9 cellular contexts compared by ENCODE assay signal in genomic region chr14:63840981-63841380, GRCh38. TPM values are rescaled to one million over a fixed set of nuclear protein-coding genes. Genes with fewer than 3 reads are reported as not detected.
DNase-seq lines count a peak whose midpoint lies in the region; ATAC-seq and TF ChIP-seq lines count a peak whose summit lies in the region.
"Had no signal": no experiment of that assay in that cellular context is flagged by ENCODE, and none has a peak within 500 bp of the region (broad histone marks: within the 10 kb centered on the region; RNA-seq: fewer than 3 reads in every experiment).

No MANE protein-coding gene starts in this region.

- peak; percentile 73 for ATAC-seq in central memory CD8-positive, alpha-beta T cell (replicated peaks; ENCODE audit: extremely low read depth, poor library complexity, severe bottlenecking)
- no peak for ATAC-seq in HG03571 (IDR thresholded peaks at IDR 0.05; ENCODE audit: unreplicated experiment)
- no peak for ATAC-seq in gastrocnemius medialis
- ATAC-seq in GM19463 (IDR thresholded peaks at IDR 0.05; ENCODE audit: unreplicated experiment): no peak
- ATAC-seq: psoas muscle had no signal

- H3K27me3 Mint-ChIP-seq in central memory CD8-positive, alpha-beta T cell: no peaks in the 10 kb centered on the region

- H3K4me3 Mint-ChIP-seq in central memory CD8-positive, alpha-beta T cell: no peak overlapping the region

- H4K20me1 ChIP-seq in DOHH2 (ENCODE audit: control insufficient read depth, insufficient read depth, low read depth, low read length): no peaks in the 10 kb centered on the region

- H3K4me1 ChIP-seq in DOHH2 (ENCODE audit: control insufficient read depth, low read length) (peaks cover 6% of the 10 kb centered on the region; the same call in 1 of the 2 replicates), gastrocnemius medialis (no peaks in the 10 kb centered on the region)
- H3K4me1 ChIP-seq: psoas muscle had no signal

- no peaks in the 10 kb centered on the region for H3K36me3 ChIP-seq in DOHH2 (ENCODE audit: control insufficient read depth, low read length)
- H3K36me3 ChIP-seq in WERI-Rb-1: no peaks in the 10 kb centered on the region
- H3K36me3 ChIP-seq in gastrocnemius medialis: no peaks in the 10 kb centered on the region

- no peak for TF ChIP-seq POLR2A in gastrocnemius medialis (IDR thresholded peaks at IDR 0.05)

- intact Hi-C loops in gastrocnemius medialis (cut with DNase I; ENCODE audit: low total_unique reads): no loop called here

- no peaks in the 10 kb centered on the region for H3K9me2 ChIP-seq in DOHH2 (replicated peaks; ENCODE audit: control insufficient read depth, low read length)

- H3K4me1 Mint-ChIP-seq in central memory CD8-positive, alpha-beta T cell: no peaks in the 10 kb centered on the region

- H3K4me2 ChIP-seq in DOHH2 (ENCODE audit: low read length): no peak overlapping the region

- H3K9me3 ChIP-seq in DOHH2 (ENCODE audit: control insufficient read depth, insufficient read depth, low read length): peaks cover 8% of the 10 kb centered on the region; the same call in 1 of the 2 replicates
- H3K9me3 ChIP-seq in WERI-Rb-1 (ENCODE audit: severe bottlenecking): no peaks in the 10 kb centered on the region
- H3K9me3 ChIP-seq in gastrocnemius medialis: no peaks in the 10 kb centered on the region
- H3K9me3 ChIP-seq: psoas muscle had no signal

- H3K9me3 Mint-ChIP-seq in central memory CD8-positive, alpha-beta T cell: peaks cover 5% of the 10 kb centered on the region

- in situ Hi-C loops in gastrocnemius medialis (cut with MboI; ENCODE audit: low sequenced_read_pairs in 4 of 4): no loop called here

- peaks cover 3% of the 10 kb centered on the region for H3F3A ChIP-seq in DOHH2 (ENCODE audit: control insufficient read depth, insufficient read depth)

- H3K36me3 Mint-ChIP-seq in central memory CD8-positive, alpha-beta T cell (ENCODE audit: insufficient read depth): no peaks in the 10 kb centered on the region

- DNase-seq in WERI-Rb-1: peak; percentile 63
- DNase-seq in central memory CD8-positive, alpha-beta T cell (ENCODE audit: low spot score in 2 of 2): peak; percentile 57 to 65
- DNase-seq in stimulated activated CD4-positive, alpha-beta T cell treated with anti-CD3 and anti-CD28 coated beads, Interleukin-1b, Interleukin-23, amount 100 ng/mL, for 1 hour (ENCODE audit: low read depth in 2 of 2): peak; percentile 21 to 49
- DNase-seq in gastrocnemius medialis: no peak
- no peak for DNase-seq in MV-4-11 (lab: John Stamatoyannopoulos, UW)

- peak; percentile 68 for TF ChIP-seq CTCF in DOHH2 (IDR thresholded peaks at IDR 0.05; ENCODE audit: low read depth, low read length, poor library complexity, severe bottlenecking)
- TF ChIP-seq CTCF in WERI-Rb-1 (IDR thresholded peaks at IDR 0.05; ENCODE audit: low read depth, low read length): peak; percentile 66
- TF ChIP-seq CTCF in gastrocnemius medialis (IDR thresholded peaks at IDR 0.05 in 4 of 5, conservative IDR thresholded peaks at IDR 0.05 in 1 of 5): no peak

- H3K4me3 ChIP-seq in DOHH2 (ENCODE audit: low read length) (no peak overlapping the region), WERI-Rb-1 (ENCODE audit: low read depth, low read length) (no peak overlapping the region), gastrocnemius medialis (no peak overlapping the region)
- H3K4me3 ChIP-seq: psoas muscle had no signal

- H3K27me3 ChIP-seq in DOHH2 (ENCODE audit: control insufficient read depth, low read length) (no peaks in the 10 kb centered on the region), WERI-Rb-1 (ENCODE audit: insufficient read depth, low read depth, severe bottlenecking) (no peaks in the 10 kb centered on the region), gastrocnemius medialis (no peaks in the 10 kb centered on the region)

- H3K27ac ChIP-seq in DOHH2 (ENCODE audit: low read depth, low read length) (no peak overlapping the region), WERI-Rb-1 (no peak overlapping the region), gastrocnemius medialis (no peak overlapping the region)
- H3K27ac ChIP-seq: psoas muscle had no signal

- no peak overlapping the region for H3K27ac Mint-ChIP-seq in central memory CD8-positive, alpha-beta T cell (ENCODE audit: low read depth)

- H3K79me2 ChIP-seq in DOHH2 (ENCODE audit: control insufficient read depth, low read length): no peaks in the 10 kb centered on the region

RNA-seq across cellular contexts. Expression of gene SYNE2, which starts 11.8 kb away (rescaled TPM):
- total RNA-seq in gastrocnemius medialis: 100 to 1,000 TPM in 3 of 4 donors, 10 to 100 TPM in 1; 96.9 to 207 (median 182) TPM

Comparison
In these comparisons a context has a peak if more than half of its experiments do, and no peak if none do; other contexts are left out.
1. CTCF ChIP-seq: peak in DOHH2 (single experiment) and WERI-Rb-1 (single experiment); none in gastrocnemius medialis (0 of 5).
2. DNase-seq: peak in WERI-Rb-1 (single experiment), central memory CD8-positive, alpha-beta T cell (2 of 2) and stimulated activated CD4-positive, alpha-beta T cell treated with anti-CD3 and anti-CD28 coated beads, Interleukin-1b, Interleukin-23, amount 100 ng/mL, for 1 hour (2 of 2); none in gastrocnemius medialis (0 of 2) and MV-4-11 (single experiment).